ENCODE assay signal across 18 cellular contexts in genomic region chr17:43830510-43831145, GRCh38. TPM values are rescaled to one million over a fixed set of nuclear protein-coding genes. Genes with fewer than 3 reads are reported as not detected.
DNase-seq lines count a peak whose midpoint lies in the region; ATAC-seq and TF ChIP-seq lines count a peak whose summit lies in the region.
"Had no signal": no experiment of that assay in that cellular context is flagged by ENCODE, and none has a peak within 500 bp of the region (broad histone marks: within the 10 kb centered on the region; RNA-seq: fewer than 3 reads in every experiment).

No MANE protein-coding gene starts in this region.

- H3K27me3 ChIP-seq in heart right ventricle (peaks cover 0 to 25% (median 0%) of the 10 kb centered on the region in 7 donors), Panc1 (ENCODE audit: control insufficient read depth, insufficient read depth, low read length) (no peaks in the 10 kb centered on the region)
- H3K27me3 ChIP-seq: esophagus muscularis mucosa had no signal

- in situ Hi-C loops in Panc1 (cut with HindIII; ENCODE audit: low pct_unique_long_range_greater_than_20kb, low sequenced_read_pairs) = no loop called here

- H3K27ac ChIP-seq in heart right ventricle = peak overlapping the region; percentile 73 to 91 (median 84)
- no peak overlapping the region for H3K27ac ChIP-seq in Panc1 (ENCODE audit: low read length)
- H3K27ac ChIP-seq: esophagus muscularis mucosa had no signal

- POLR2A ChIA-PET in Panc1 (lab: Charles Lee) = no interaction called here

- 86 to 88% methylated on average over 7 of the region's 7 CpGs for WGBS in heart right ventricle, 2 donors

- peaks cover 25% of the 10 kb centered on the region for H3K4me1 Mint-ChIP-seq in endothelial cell (ENCODE audit: unreplicated experiment)
- peaks cover 17% of the 10 kb centered on the region for H3K4me1 Mint-ChIP-seq in stimulated activated memory B cell treated with anti-CD40 and anti-IgM and Interleukin-4, amounts not matched to agents 10 μg/mL and 1 μg/mL and 100 μg/mL, for 72 hours

- intact Hi-C loops in heart right ventricle (cut with DNase I) = loop anchor here in 5 of 10 donors (5.0 kb wide), 2 partner anchors 48 to 53 kb away; partner anchors contain the start of genes DUSP3 (in 3 of the 5) and CFAP97D1 (in 2 of the 5)
- intact Hi-C loops in Right ventricle myocardium inferior (cut with DNase I) = loop anchor here (5.0 kb wide), 1 partner anchor 53 kb away; the partner anchor contains the start of gene DUSP3
- intact Hi-C loops in Panc1 (cut with micrococcal nuclease; ENCODE audit: unreplicated experiment) = no loop called here
- intact Hi-C loops in left colon (cut with DNase I, micrococcal nuclease) = no loop called here

- ATAC-seq in heart right ventricle (peak in 1 of 8 donors; percentile 0), Right ventricle myocardium inferior (no peak), Panc1 (no peak), left colon (no peak)
- ATAC-seq in stimulated activated memory B cell treated with anti-CD40 and anti-IgM and Interleukin-4, amounts not matched to agents 10 μg/mL and 1 μg/mL and 100 μg/mL, for 72 hours = peak; percentile 66
- ATAC-seq: mucosa of descending colon, PC-3 had no signal

- CTCF ChIA-PET in Panc1 (lab: Charles Lee) = no interaction called here

- peaks cover 12% of the 10 kb centered on the region for H3K9me3 Mint-ChIP-seq in endothelial cell (ENCODE audit: unreplicated experiment)
- H3K9me3 Mint-ChIP-seq in stimulated activated memory B cell treated with anti-CD40 and anti-IgM and Interleukin-4, amounts not matched to agents 10 μg/mL and 1 μg/mL and 100 μg/mL, for 72 hours = no peaks in the 10 kb centered on the region

- H3K9me3 ChIP-seq in heart right ventricle = no peaks in the 10 kb centered on the region
- no peaks in the 10 kb centered on the region for H3K9me3 ChIP-seq in Panc1 (ENCODE audit: control insufficient read depth, insufficient read depth, low read depth, low read length)
- H3K9me3 ChIP-seq: esophagus muscularis mucosa, HAP-1, mucosa of descending colon had no signal

- TSS peak; percentile 60 for BruUV-seq in Panc1 (replicated peaks; lab: Mats Ljungman, UMichigan)

- TF ChIP-seq CTCF in heart right ventricle (IDR thresholded peaks at IDR 0.05) = no peak
- no peak for TF ChIP-seq CTCF in Panc1 (IDR thresholded peaks at IDR 0.05)
- no peak for TF ChIP-seq CTCF in endothelial cell (IDR thresholded peaks at IDR 0.05; ENCODE audit: unreplicated experiment)

- H3K36me3 Mint-ChIP-seq in endothelial cell (ENCODE audit: low read depth, unreplicated experiment) = peaks cover 4% of the 10 kb centered on the region
- H3K36me3 Mint-ChIP-seq in stimulated activated memory B cell treated with anti-CD40 and anti-IgM and Interleukin-4, amounts not matched to agents 10 μg/mL and 1 μg/mL and 100 μg/mL, for 72 hours = no peaks in the 10 kb centered on the region

- peak overlapping the region in 4 of 10 donors; percentile 7 to 72 (median 48) for H3K4me3 ChIP-seq in heart right ventricle
- H3K4me3 ChIP-seq in Panc1 (ENCODE audit: low read depth in 2 of 2, low read length in 2 of 2) = no peak overlapping the region
- H3K4me3 ChIP-seq: esophagus muscularis mucosa, HAP-1, mucosa of descending colon had no signal

- peaks cover 9% of the 10 kb centered on the region for H3K27me3 Mint-ChIP-seq in endothelial cell (ENCODE audit: unreplicated experiment)
- peaks cover 50% of the 10 kb centered on the region for H3K27me3 Mint-ChIP-seq in stimulated activated memory B cell treated with anti-CD40 and anti-IgM and Interleukin-4, amounts not matched to agents 10 μg/mL and 1 μg/mL and 100 μg/mL, for 72 hours

- peaks cover 0 to 50% (median 17%) of the 10 kb centered on the region in 9 donors for H3K36me3 ChIP-seq in heart right ventricle
- H3K36me3 ChIP-seq in Panc1 (ENCODE audit: control insufficient read depth, insufficient read depth, low read length) = no peaks in the 10 kb centered on the region

- H3K4me3 Mint-ChIP-seq in endothelial cell (ENCODE audit: unreplicated experiment) = peak overlapping the region; percentile 63
- H3K4me3 Mint-ChIP-seq in stimulated activated memory B cell treated with anti-CD40 and anti-IgM and Interleukin-4, amounts not matched to agents 10 μg/mL and 1 μg/mL and 100 μg/mL, for 72 hours = no peak overlapping the region

- H3K27ac Mint-ChIP-seq in endothelial cell (ENCODE audit: unreplicated experiment) = no peak overlapping the region
- no peak overlapping the region for H3K27ac Mint-ChIP-seq in stimulated activated memory B cell treated with anti-CD40 and anti-IgM and Interleukin-4, amounts not matched to agents 10 μg/mL and 1 μg/mL and 100 μg/mL, for 72 hours

- DNase-seq in heart right ventricle = no peak
- DNase-seq in Right ventricle myocardium inferior (ENCODE audit: missing footprints) = no peak
- no peak for DNase-seq in Panc1 (ENCODE audit: low read depth, low spot score)
- no peak for DNase-seq in endothelial cell (ENCODE audit: low spot score)
- DNase-seq in cortex of kidney (lab: John Stamatoyannopoulos, UW) = no peak
- DNase-seq in activated CD8-positive, alpha-beta memory T cell treated with anti-CD3 and anti-CD28 coated beads for 24 hours = no peak
- no peak for DNase-seq in left colon
- DNase-seq: activated CD8-positive, alpha-beta memory T cell treated with anti-CD3 and anti-CD28 coated beads, Interleukin-2, amount 50 U/mL, for 48 hours; amniotic stem cell; DMS153; islet precursor cell; mucosa of descending colon; NCI-H1930; NCI-H524; PC-3 had no signal

- H3K4me1 ChIP-seq in heart right ventricle (peaks cover 2 to 52% (median 31%) of the 10 kb centered on the region in 9 donors), Panc1 (ENCODE audit: control insufficient read depth, insufficient read depth, low read length) (no peaks in the 10 kb centered on the region; the same call in 1 of the 2 replicates)

RNA-seq across cellular contexts. Expression of gene MPP3, which starts 2.3 kb away (rescaled TPM):
- total RNA-seq in heart right ventricle (10 to 100 TPM; 16.6 to 84.2 (median 26.6) TPM), Right ventricle myocardium inferior (43.0 TPM), Panc1 (2021; ENCODE audit: unreplicated experiment) (7.1 TPM), endothelial cell (ENCODE audit: unreplicated experiment) (5.2 TPM), left colon (1 to 10 TPM; 3.7 to 4.0 TPM)
- polyA plus RNA-seq in heart right ventricle = 10 to 100 TPM; 41.0 to 90.1 TPM
- polyA plus RNA-seq in Panc1 (2012; ENCODE audit: insufficient read length) = 3.9 TPM

RNA-seq across cellular contexts. Expression of gene CD300LG, which starts 16.3 kb away (rescaled TPM):
- total RNA-seq in heart right ventricle (10 to 100 TPM in 7 of 10 donors, 1 to 10 TPM in 3; 3.8 to 70.9 (median 12.7) TPM), Right ventricle myocardium inferior (16.6 TPM), Panc1 (2021; ENCODE audit: unreplicated experiment) (not detected), endothelial cell (ENCODE audit: unreplicated experiment) (5.4 TPM), left colon (under 1 TPM; 0.27 to 0.87 TPM)
- polyA plus RNA-seq in heart right ventricle = 10 to 100 TPM; 30.0 to 34.3 TPM
- not detected for polyA plus RNA-seq in Panc1 (2012; ENCODE audit: insufficient read length)
- total RNA-seq: PC-3 had no signal

RNA-seq across cellular contexts. Expression of gene CFAP97D1, which starts 50.4 kb away (rescaled TPM):
- total RNA-seq in heart right ventricle = under 1 TPM in 3 of 10 donors, not detected in 7; 0.07 to 0.09 (median 0.09) TPM
- not detected for polyA plus RNA-seq in heart right ventricle
- total RNA-seq in Right ventricle myocardium inferior = not detected
- total RNA-seq in Panc1 (2021; ENCODE audit: unreplicated experiment) = not detected
- not detected for polyA plus RNA-seq in Panc1 (2012; ENCODE audit: insufficient read length)
- total RNA-seq in endothelial cell (ENCODE audit: unreplicated experiment) = 0.10 TPM
- not detected for total RNA-seq in left colon
- total RNA-seq: mucosa of descending colon had no signal

RNA-seq across cellular contexts. Expression of gene DUSP3, which starts 51.9 kb away (rescaled TPM):
- total RNA-seq in heart right ventricle (100 to 1,000 TPM; 222 to 359 (median 297) TPM), Right ventricle myocardium inferior (260 TPM), Panc1 (2021; ENCODE audit: unreplicated experiment) (41.6 TPM), endothelial cell (ENCODE audit: unreplicated experiment) (41.4 TPM), left colon (10 to 100 TPM; 47.3 to 85.2 TPM)
- polyA plus RNA-seq in heart right ventricle = 100 to 1,000 TPM; 119 to 371 TPM
- polyA plus RNA-seq in Panc1 (2012; ENCODE audit: insufficient read length) = 31.9 TPM
